Comparison of ENCODE assay signal across 16 cellular contexts in genomic region chrX:79162076-79162475, GRCh38. TPM values are rescaled to one million over a fixed set of nuclear protein-coding genes. Genes with fewer than 3 reads are reported as not detected.
DNase-seq lines count a peak whose midpoint lies in the region; ATAC-seq and TF ChIP-seq lines count a peak whose summit lies in the region.
"Had no signal": no experiment of that assay in that cellular context is flagged by ENCODE, and none has a peak within 500 bp of the region (broad histone marks: within the 10 kb centered on the region; RNA-seq: fewer than 3 reads in every experiment).

No MANE protein-coding gene starts in this region.

- H3K4me3 Mint-ChIP-seq in CD4-positive, CD25-positive, alpha-beta regulatory T cell: peak overlapping the region; percentile 86 to 99 (median 92)
- H3K4me3 Mint-ChIP-seq in activated naive CD8-positive, alpha-beta T cell treated with anti-CD3 and anti-CD28 coated beads, Interleukin-2, amount 10 ng/mL, durations not matched to agents 7 days and 5 days: peak overlapping the region; percentile 87
- H3K4me3 Mint-ChIP-seq in chondrocyte (ENCODE audit: unreplicated experiment): no peak overlapping the region

- no peaks in the 10 kb centered on the region for H3K9me3 Mint-ChIP-seq in CD4-positive, CD25-positive, alpha-beta regulatory T cell
- H3K9me3 Mint-ChIP-seq in activated naive CD8-positive, alpha-beta T cell treated with anti-CD3 and anti-CD28 coated beads, Interleukin-2, amount 10 ng/mL, durations not matched to agents 7 days and 5 days: no peaks in the 10 kb centered on the region
- peaks cover 6% of the 10 kb centered on the region for H3K9me3 Mint-ChIP-seq in chondrocyte (ENCODE audit: low read depth)

- peak overlapping the region; percentile 27 for H3K27ac ChIP-seq in A673 (ENCODE audit: low read depth, low read length, poor library complexity, severe bottlenecking)
- H3K27ac ChIP-seq in CD4-positive, CD25-positive, alpha-beta regulatory T cell (ENCODE audit: insufficient read depth, low read length, poor library complexity, severe bottlenecking): peak overlapping the region; percentile 84
- H3K27ac ChIP-seq: ascending aorta, GM23248, lower lobe of right lung had no signal

- peaks cover 35% of the 10 kb centered on the region for H3K4me1 ChIP-seq in A673 (ENCODE audit: insufficient read depth, low read length, poor library complexity, severe bottlenecking)
- H3K4me1 ChIP-seq in CD4-positive, CD25-positive, alpha-beta regulatory T cell (ENCODE audit: control insufficient read depth, insufficient read depth, low read length, poor library complexity, severe bottlenecking): peaks cover 69% of the 10 kb centered on the region
- H3K4me1 ChIP-seq: ascending aorta, lower lobe of right lung, stomach had no signal

- DNase-seq in A673 (ENCODE audit: low spot score): no peak
- DNase-seq in CD4-positive, CD25-positive, alpha-beta regulatory T cell: no peak
- peak; percentile 88 for DNase-seq in NCI-H748 (lab: John Stamatoyannopoulos, UW; ENCODE audit: unreplicated experiment)
- no peak for DNase-seq in activated naive CD8-positive, alpha-beta T cell treated with anti-CD3 and anti-CD28 coated beads, Interleukin-2, amount 10 ng/mL, durations not matched to agents 7 days and 5 days
- no peak for DNase-seq in chondrocyte (ENCODE audit: low spot score)
- no peak for DNase-seq in HK-2 (ENCODE audit: unreplicated experiment)
- no peak for DNase-seq in NOMO-1 treated with dmso at 0.1 percent for 144 hours (lab: John Stamatoyannopoulos, UW; ENCODE audit: unreplicated experiment)
- DNase-seq: GM23248, lower lobe of right lung, NCI-H1694 treated with DMSO at 0.1 percent for 48 hours, NCI-H526, stomach had no signal

- H3K36me3 Mint-ChIP-seq in CD4-positive, CD25-positive, alpha-beta regulatory T cell: peaks cover 13% of the 10 kb centered on the region
- H3K36me3 Mint-ChIP-seq in activated naive CD8-positive, alpha-beta T cell treated with anti-CD3 and anti-CD28 coated beads, Interleukin-2, amount 10 ng/mL, durations not matched to agents 7 days and 5 days: peaks cover 28% of the 10 kb centered on the region
- H3K36me3 Mint-ChIP-seq in chondrocyte (ENCODE audit: low read depth): no peaks in the 10 kb centered on the region

- intact Hi-C loops in A673 (cut with micrococcal nuclease; ENCODE audit: unreplicated experiment): no loop called here

- CTCF ChIA-PET in A673 (lab: Charles Lee): no interaction called here

- peaks cover 3% of the 10 kb centered on the region for H3K36me3 ChIP-seq in A673 (ENCODE audit: insufficient read depth, low read length, poor library complexity, severe bottlenecking)
- peaks cover 13% of the 10 kb centered on the region for H3K36me3 ChIP-seq in CD4-positive, CD25-positive, alpha-beta regulatory T cell (ENCODE audit: control insufficient read depth, insufficient read depth, low read length)
- H3K36me3 ChIP-seq: ascending aorta, lower lobe of right lung, stomach had no signal

- H3K4me3 ChIP-seq in A673 (ENCODE audit: low read depth, low read length, poor library complexity, severe bottlenecking): peak overlapping the region; percentile 14
- peak overlapping the region; percentile 84 for H3K4me3 ChIP-seq in CD4-positive, CD25-positive, alpha-beta regulatory T cell (ENCODE audit: low read depth, low read length)
- H3K4me3 ChIP-seq: ascending aorta, GM23248, K562, lower lobe of right lung, stomach had no signal

- no peaks in the 10 kb centered on the region for H3K27me3 ChIP-seq in A673 (replicated peaks; ENCODE audit: insufficient read depth, low read depth, low read length, poor library complexity)
- no peaks in the 10 kb centered on the region for H3K27me3 ChIP-seq in CD4-positive, CD25-positive, alpha-beta regulatory T cell (ENCODE audit: control insufficient read depth, insufficient read depth, low read length)
- H3K27me3 ChIP-seq: ascending aorta, stomach had no signal

- TF ChIP-seq CTCF in A673 (conservative IDR thresholded peaks at IDR 0.05; ENCODE audit: low read depth, low read length) (no peak), chondrocyte (IDR thresholded peaks at IDR 0.05) (no peak)

- peaks cover 4% of the 10 kb centered on the region for H3K27me3 Mint-ChIP-seq in CD4-positive, CD25-positive, alpha-beta regulatory T cell
- H3K27me3 Mint-ChIP-seq in activated naive CD8-positive, alpha-beta T cell treated with anti-CD3 and anti-CD28 coated beads, Interleukin-2, amount 10 ng/mL, durations not matched to agents 7 days and 5 days: no peaks in the 10 kb centered on the region
- H3K27me3 Mint-ChIP-seq in chondrocyte (ENCODE audit: low read depth): no peaks in the 10 kb centered on the region

- no peak for ATAC-seq in CD4-positive, CD25-positive, alpha-beta regulatory T cell (ENCODE audit: low read depth in 2 of 2)
- ATAC-seq in activated naive CD8-positive, alpha-beta T cell treated with anti-CD3 and anti-CD28 coated beads, Interleukin-2, amount 10 ng/mL, durations not matched to agents 7 days and 5 days (ENCODE audit: low read depth): no peak
- ATAC-seq in HG02571 (IDR thresholded peaks at IDR 0.05; ENCODE audit: unreplicated experiment): no peak
- ATAC-seq: K562 had no signal

- TSS peak; percentile 33 for BruUV-seq in A673 (replicated peaks; lab: Mats Ljungman, UMichigan)

- H3K4me1 Mint-ChIP-seq in CD4-positive, CD25-positive, alpha-beta regulatory T cell: peaks cover 18 to 79% (median 39%) of the 10 kb centered on the region in 4 donors
- H3K4me1 Mint-ChIP-seq in activated naive CD8-positive, alpha-beta T cell treated with anti-CD3 and anti-CD28 coated beads, Interleukin-2, amount 10 ng/mL, durations not matched to agents 7 days and 5 days: peaks cover 43% of the 10 kb centered on the region
- H3K4me1 Mint-ChIP-seq in chondrocyte (ENCODE audit: low read depth): no peaks in the 10 kb centered on the region

- H3K9me3 ChIP-seq in A673 (ENCODE audit: low read depth, low read length, poor library complexity, severe bottlenecking): no peaks in the 10 kb centered on the region
- H3K9me3 ChIP-seq in CD4-positive, CD25-positive, alpha-beta regulatory T cell (ENCODE audit: control insufficient read depth in 2 of 2, low read length in 2 of 2): no peaks in the 10 kb centered on the region
- H3K9me3 ChIP-seq: ascending aorta, lower lobe of right lung, stomach had no signal

- POLR2A ChIA-PET in A673 (lab: Charles Lee; ENCODE audit: low non-redundant PET): no interaction called here
- POLR2A ChIA-PET in activated naive CD8-positive, alpha-beta T cell treated with anti-CD3 and anti-CD28 coated beads, Interleukin-2, amount 10 ng/mL, durations not matched to agents 7 days and 5 days (lab: Charles Lee): interaction anchor here (0.7 to 1.8 kb wide), 5 partner anchors 9 to 24 kb away, joined by 4 to 7 read pairs (median 6); partner anchors contain the start of gene GPR174

- H3K27ac Mint-ChIP-seq in CD4-positive, CD25-positive, alpha-beta regulatory T cell: peak overlapping the region; percentile 91 to 99 (median 97)
- peak overlapping the region; percentile 94 for H3K27ac Mint-ChIP-seq in activated naive CD8-positive, alpha-beta T cell treated with anti-CD3 and anti-CD28 coated beads, Interleukin-2, amount 10 ng/mL, durations not matched to agents 7 days and 5 days
- H3K27ac Mint-ChIP-seq in chondrocyte (ENCODE audit: unreplicated experiment): no peak overlapping the region

RNA-seq across cellular contexts. Expression of gene GPR174, which starts 17.6 kb away (rescaled TPM):
- total RNA-seq in A673 (2021): 27.1 and 31.7 TPM in 2 replicates
- total RNA-seq in CD4-positive, CD25-positive, alpha-beta regulatory T cell: 58.3 TPM
- 10 to 100 TPM in 1 of 4 donors, 1 to 10 TPM in 3; 6.3 to 14.8 (median 7.6) TPM for polyA plus RNA-seq in CD4-positive, CD25-positive, alpha-beta regulatory T cell
- 10 to 100 TPM; 56.1 to 59.4 TPM for total RNA-seq in activated naive CD8-positive, alpha-beta T cell treated with anti-CD3 and anti-CD28 coated beads, Interleukin-2, amount 10 ng/mL, durations not matched to agents 7 days and 5 days
- total RNA-seq in chondrocyte: not detected in 3 replicates
- total RNA-seq: ascending aorta, dermis microvascular lymphatic vessel endothelial cell, GM23248 had no signal
- polyA plus RNA-seq: GM23248 had no signal

Comparison
In these comparisons a context has a peak if more than half of its experiments do, and no peak if none do; other contexts are left out.
1. RNA of gene GPR174, which starts 17.6 kb away (total RNA-seq): 56.1 to 59.4 TPM in activated naive CD8-positive, alpha-beta T cell treated with anti-CD3 and anti-CD28 coated beads, Interleukin-2, amount 10 ng/mL, durations not matched to agents 7 days and 5 days, 58.3 TPM in CD4-positive, CD25-positive, alpha-beta regulatory T cell (single experiment) and 27.1 to 31.7 TPM in A673; not detected in chondrocyte; every median in the first group is over 10 times any median in the second.